Comparison of ENCODE assay signal across 1 cellular context in the genomic region with DNA sequence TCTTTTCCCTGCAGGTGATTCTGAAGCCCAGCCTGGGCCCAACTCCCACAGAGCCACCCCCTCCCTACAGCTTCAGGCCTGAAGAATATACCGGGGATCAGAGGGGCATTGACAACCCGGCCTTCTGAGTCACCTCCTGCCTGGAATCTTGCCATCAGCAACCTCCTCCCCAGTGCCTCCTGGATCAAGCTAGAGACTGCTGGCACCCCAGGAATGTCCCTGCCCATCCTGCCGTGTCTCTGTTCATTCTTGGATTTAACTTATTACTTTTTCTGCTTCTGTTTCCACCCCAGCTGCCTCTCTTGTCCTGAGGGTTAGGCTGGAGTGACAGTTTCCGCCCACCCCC.
TF ChIP-seq lines count a peak whose summit lies in the region.

No MANE protein-coding gene starts in this region.

TF ChIP-seq in IMR-90, 13 proteins besides CTCF, POLR2A, EP300 and RAD21:
- TF ChIP-seq BHLHE40 (IDR thresholded peaks at IDR 0.05; ENCODE audit: low read depth, low read length) (no peak), RFX5 (IDR thresholded peaks at IDR 0.05; ENCODE audit: low read depth, low read length) (no peak), ELK1 (IDR thresholded peaks at IDR 0.05; ENCODE audit: borderline replicate concordance, low read depth, low read length) (no peak), MXI1 (IDR thresholded peaks at IDR 0.05; ENCODE audit: borderline replicate concordance, low read depth, low read length) (no peak), CHD1 (IDR thresholded peaks at IDR 0.05; ENCODE audit: low read depth, low read length) (no peak), MAZ (IDR thresholded peaks at IDR 0.05; ENCODE audit: borderline replicate concordance, low read depth, low read length) (no peak), USF2 (IDR thresholded peaks at IDR 0.05; ENCODE audit: low read depth, low read length) (no peak), RCOR1 (IDR thresholded peaks at IDR 0.05; ENCODE audit: insufficient replicate concordance, low read length) (no peak), MAFK (IDR thresholded peaks at IDR 0.05; ENCODE audit: low read depth, low read length) (no peak), CEBPB (IDR thresholded peaks at IDR 0.05; ENCODE audit: low read depth, low read length) (no peak), NFE2L2 (IDR thresholded peaks at IDR 0.05; ENCODE audit: low read depth, low read length) (no peak), SMC3 (IDR thresholded peaks at IDR 0.05; ENCODE audit: low read depth, low read length) (no peak), FOS (IDR thresholded peaks at IDR 0.05; ENCODE audit: low read depth, low read length) (no peak)
